Comparison of ENCODE assay signal across 9 cellular contexts in genomic region chr12:120649442-120650248, GRCh38. TPM values are rescaled to one million over a fixed set of nuclear protein-coding genes. Genes with fewer than 3 reads are reported as not detected.
DNase-seq lines count a peak whose midpoint lies in the region; ATAC-seq and TF ChIP-seq lines count a peak whose summit lies in the region.
"Had no signal": no experiment of that assay in that cellular context is flagged by ENCODE, and none has a peak within 500 bp of the region (broad histone marks: within the 10 kb centered on the region; RNA-seq: fewer than 3 reads in every experiment).

No MANE protein-coding gene starts in this region.

- peaks cover 48% of the 10 kb centered on the region for H3K27me3 Mint-ChIP-seq in activated CD8-positive, alpha-beta T cell treated with anti-CD3 and anti-CD28 coated beads for 36 hours
- H3K27me3 Mint-ChIP-seq in memory B cell: peaks cover 21% of the 10 kb centered on the region

- H3K9me3 ChIP-seq in heart left ventricle (no peaks in the 10 kb centered on the region), thyroid gland (no peaks in the 10 kb centered on the region)

- CTCF ChIA-PET in activated CD8-positive, alpha-beta T cell treated with anti-CD3 and anti-CD28 coated beads for 36 hours (lab: Charles Lee): interaction anchor here (0.7 to 10.2 kb wide), 60 partner anchors 8 to 574 kb away, joined by 3 to 180 read pairs (median 4); partner anchors contain the start of genes ACADS, CABP1, MLEC and POP5

- intact Hi-C loops in heart left ventricle (cut with DNase I) (loop anchor here (1.0 to 10.0 kb wide), 13 partner anchors 37 to 455 kb away; partner anchors contain the start of genes MLEC (in 7 of the 10), COX6A1 (in 1 of the 10), HNF1A (in 1 of the 10) and POP5 (in 1 of the 10)), Right ventricle myocardium inferior (cut with DNase I) (loop anchor here (2.0 to 5.0 kb wide), 2 partner anchors 67 to 323 kb away; no protein-coding TSS in a partner anchor), thyroid gland (cut with DNase I) (loop anchor here (2.0 to 5.0 kb wide), 3 partner anchors 61 to 323 kb away; partner anchors contain the start of genes POP5 and UNC119B)
- intact Hi-C loops in activated CD8-positive, alpha-beta T cell treated with anti-CD3 and anti-CD28 coated beads for 36 hours (cut with micrococcal nuclease): loop anchor here (1.0 to 5.0 kb wide), 2 partner anchors 63 to 68 kb away; partner anchors contain the start of genes POP5 and UNC119B

- H3K36me3 ChIP-seq in heart left ventricle (no peaks in the 10 kb centered on the region), thyroid gland (no peaks in the 10 kb centered on the region)
- H3K36me3 ChIP-seq: brain microvascular endothelial cell had no signal

- no peak for TF ChIP-seq POLR2A in heart left ventricle (IDR thresholded peaks at IDR 0.05)
- no peak for TF ChIP-seq POLR2A in thyroid gland (IDR thresholded peaks at IDR 0.05)

- POLR2A ChIA-PET in activated CD8-positive, alpha-beta T cell treated with anti-CD3 and anti-CD28 coated beads for 36 hours (lab: Charles Lee): interaction anchor here (0.6 to 1.0 kb wide), 3 partner anchors 9 to 61 kb away, joined by 3 read pairs; partner anchors contain the start of genes CABP1 and UNC119B

- peak in 3 of 5 donors; percentile 23 to 74 (median 61) for DNase-seq in heart left ventricle
- DNase-seq in Right ventricle myocardium inferior (ENCODE audit: missing footprints): no peak
- no peak for DNase-seq in activated CD8-positive, alpha-beta T cell treated with anti-CD3 and anti-CD28 coated beads for 36 hours
- no peak for DNase-seq in memory B cell (ENCODE audit: low spot score in 2 of 2)
- DNase-seq in SW480 (ENCODE audit: low spot score): no peak
- DNase-seq in thyroid gland: no peak
- DNase-seq in foreskin keratinocyte: no peak

- H3K4me3 ChIP-seq in heart left ventricle (peak overlapping the region in 11 of 12 donors; percentile 32 to 61 (median 47)), thyroid gland (replicated peaks in 1 of 3) (no peak overlapping the region)

- WGBS in heart left ventricle, 4 donors: 7 to 16% (median 13%) methylated on average over 32 to 33 of the region's 33 CpGs
- WGBS in thyroid gland, 2 donors: 15 to 16% methylated on average over 24 to 33 of the region's 33 CpGs

- H3K4me3 Mint-ChIP-seq in activated CD8-positive, alpha-beta T cell treated with anti-CD3 and anti-CD28 coated beads for 36 hours: peak overlapping the region; percentile 46
- peak overlapping the region; percentile 46 for H3K4me3 Mint-ChIP-seq in memory B cell

- H3K4me1 Mint-ChIP-seq in activated CD8-positive, alpha-beta T cell treated with anti-CD3 and anti-CD28 coated beads for 36 hours (ENCODE audit: low read depth): peaks cover 7% of the 10 kb centered on the region
- H3K4me1 Mint-ChIP-seq in memory B cell: peaks cover 17% of the 10 kb centered on the region

- TF ChIP-seq CTCF in heart left ventricle (IDR thresholded peaks at IDR 0.05) (peak in 2 of 12 donors; percentile 9 to 25), thyroid gland (IDR thresholded peaks at IDR 0.05) (peak in 1 of 6 experiments; percentile 6), foreskin keratinocyte (conservative IDR thresholded peaks at IDR 0.05) (no peak)
- peak; percentile 57 for TF ChIP-seq CTCF in activated CD8-positive, alpha-beta T cell treated with anti-CD3 and anti-CD28 coated beads for 36 hours (IDR thresholded peaks at IDR 0.05)

- H3K27ac ChIP-seq in heart left ventricle (peak overlapping the region; percentile 31 to 85 (median 68)), thyroid gland (no peak overlapping the region), foreskin keratinocyte (no peak overlapping the region)
- H3K27ac ChIP-seq: brain microvascular endothelial cell had no signal

- ATAC-seq in heart left ventricle: peak in 2 of 4 donors; percentile 0 to 3
- ATAC-seq in Right ventricle myocardium inferior: no peak
- ATAC-seq in activated CD8-positive, alpha-beta T cell treated with anti-CD3 and anti-CD28 coated beads for 36 hours: no peak
- ATAC-seq in memory B cell (ENCODE audit: low read depth): no peak
- ATAC-seq in GM21576 (IDR thresholded peaks at IDR 0.05; ENCODE audit: unreplicated experiment): no peak
- no peak for ATAC-seq in foreskin keratinocyte

- H3K36me3 Mint-ChIP-seq in activated CD8-positive, alpha-beta T cell treated with anti-CD3 and anti-CD28 coated beads for 36 hours (ENCODE audit: low read depth): no peaks in the 10 kb centered on the region
- no peaks in the 10 kb centered on the region for H3K36me3 Mint-ChIP-seq in memory B cell

- H3K27me3 ChIP-seq in heart left ventricle (peaks cover 0 to 17% (median 4%) of the 10 kb centered on the region in 9 donors), thyroid gland (no peaks in the 10 kb centered on the region), foreskin keratinocyte (peaks cover 61% of the 10 kb centered on the region)

- no peak overlapping the region for H3K27ac Mint-ChIP-seq in activated CD8-positive, alpha-beta T cell treated with anti-CD3 and anti-CD28 coated beads for 36 hours
- no peak overlapping the region for H3K27ac Mint-ChIP-seq in memory B cell

- H3K4me1 ChIP-seq in heart left ventricle: peaks cover 0 to 62% (median 35%) of the 10 kb centered on the region in 12 donors
- H3K4me1 ChIP-seq in thyroid gland: peaks cover 11 to 17% of the 10 kb centered on the region in 2 donors
- H3K4me1 ChIP-seq in foreskin keratinocyte: no peaks in the 10 kb centered on the region

- no peaks in the 10 kb centered on the region for H3K9me3 Mint-ChIP-seq in activated CD8-positive, alpha-beta T cell treated with anti-CD3 and anti-CD28 coated beads for 36 hours
- no peaks in the 10 kb centered on the region for H3K9me3 Mint-ChIP-seq in memory B cell

RNA-seq across cellular contexts. Expression of gene CABP1, which starts 9.2 kb away (rescaled TPM):
- total RNA-seq in heart left ventricle (1 to 10 TPM; 2.4 to 9.1 (median 3.8) TPM), Right ventricle myocardium inferior (5.5 TPM), thyroid gland (1 to 10 TPM in 1 of 4 donors, under 1 TPM in 1, not detected in 2; 0.33 to 1.4 TPM), foreskin keratinocyte (not detected in 2 replicates)
- polyA plus RNA-seq in heart left ventricle (1 to 10 TPM; 2.9 to 9.9 TPM), foreskin keratinocyte (not detected in 2 replicates)
- total RNA-seq in activated CD8-positive, alpha-beta T cell treated with anti-CD3 and anti-CD28 coated beads for 36 hours: 1 to 10 TPM in 1 of 2 experiments, under 1 TPM in 1; 0.50 to 1.1 TPM

RNA-seq across cellular contexts. Expression of gene MLEC, which starts 37.3 kb away (rescaled TPM):
- 100 to 1,000 TPM in 7 of 9 donors, 10 to 100 TPM in 2; 91.0 to 150 (median 117) TPM for total RNA-seq in heart left ventricle
- 100 to 1,000 TPM in 1 of 2 donors, 10 to 100 TPM in 1; 39.2 to 111 TPM for polyA plus RNA-seq in heart left ventricle
- 128 TPM for total RNA-seq in Right ventricle myocardium inferior
- total RNA-seq in activated CD8-positive, alpha-beta T cell treated with anti-CD3 and anti-CD28 coated beads for 36 hours: 10 to 100 TPM; 79.2 to 79.4 TPM
- 100 to 1,000 TPM; 122 to 288 (median 187) TPM for total RNA-seq in thyroid gland
- 85.0 and 90.5 TPM in 2 replicates for total RNA-seq in foreskin keratinocyte
- 49.5 and 50.6 TPM in 2 replicates for polyA plus RNA-seq in foreskin keratinocyte

Comparison
In these comparisons a context has a peak if more than half of its experiments do, and no peak if none do; other contexts are left out.
1. DNase-seq: peak in heart left ventricle (3 of 5); none in Right ventricle myocardium inferior (single experiment), activated CD8-positive, alpha-beta T cell treated with anti-CD3 and anti-CD28 coated beads for 36 hours (single experiment), memory B cell (0 of 2), SW480 (single experiment), thyroid gland (0 of 2) and foreskin keratinocyte (0 of 2).
2. H3K27ac ChIP-seq: peak in heart left ventricle (12 of 12); none in thyroid gland (0 of 3) and foreskin keratinocyte (single experiment).
3. H3K4me3 ChIP-seq: peak in heart left ventricle (11 of 12); none in thyroid gland (0 of 3).